Comparison of ENCODE assay signal across 8 cellular contexts in genomic region chr9:12884736-12885395, GRCh38.
DNase-seq lines count a peak whose midpoint lies in the region; ATAC-seq, FAIRE-seq and TF ChIP-seq lines count a peak whose summit lies in the region.

No MANE protein-coding gene starts in this region.

- POLR2A ChIA-PET in endothelial cell of umbilical vein (lab: Charles Lee), result no interaction called here

- no peak overlapping the region for H3K9ac ChIP-seq in endothelial cell of umbilical vein (replicated peaks; ENCODE audit: extremely low read depth, insufficient read depth, low read length)
- no peak overlapping the region for H3K9ac ChIP-seq in neural progenitor cell

- peak; percentile 42 for DNase-seq in DMS153 treated with DMSO at 0.1 percent for 48 hours (lab: John Stamatoyannopoulos, UW; ENCODE audit: unreplicated experiment)
- peak; percentile 77 for DNase-seq in NCI-H226
- DNase-seq in endothelial cell of umbilical vein (ENCODE audit: low read depth, low spot score), result peak; percentile 64
- DNase-seq in neural progenitor cell (ENCODE audit: low spot score), result peak; percentile 20
- no peak for DNase-seq in NCI-H187 (lab: John Stamatoyannopoulos, UW)
- no peak for DNase-seq in AML-193 (lab: John Stamatoyannopoulos, UW)

- no peak for TF ChIP-seq POLR2A in endothelial cell of umbilical vein (IDR thresholded peaks at IDR 0.05; ENCODE audit: low read depth, low read length)

- BruUV-seq in endothelial cell of umbilical vein (replicated peaks; lab: Mats Ljungman, UMichigan), result no TSS peak

- intact Hi-C loops in endothelial cell of umbilical vein (cut with micrococcal nuclease), result loop anchor here (1.0 to 5.0 kb wide), 4 partner anchors 109 to 202 kb away; no protein-coding TSS in a partner anchor

- H3K9me1 ChIP-seq in endothelial cell of umbilical vein (replicated peaks; ENCODE audit: control insufficient read depth, extremely low read depth, insufficient read depth, low read length), result no peaks in the 10 kb centered on the region

- H3F3A ChIP-seq in neural progenitor cell (ENCODE audit: low read depth), result no peaks in the 10 kb centered on the region

- no peak overlapping the region for H3K4me2 ChIP-seq in endothelial cell of umbilical vein (ENCODE audit: insufficient read depth, low read length)
- H3K4me2 ChIP-seq in neural progenitor cell, result no peak overlapping the region

- H3K27ac Mint-ChIP-seq in neural progenitor cell, result no peak overlapping the region

- H3K27me3 ChIP-seq in endothelial cell of umbilical vein (ENCODE audit: control insufficient read depth in 2 of 2, insufficient read depth in 2 of 2, low read length in 2 of 2) (no peaks in the 10 kb centered on the region), neural progenitor cell (no peaks in the 10 kb centered on the region)

- no peaks in the 10 kb centered on the region for H3K9me3 ChIP-seq in endothelial cell of umbilical vein (replicated peaks; ENCODE audit: control insufficient read depth, insufficient read depth, low read length)
- no peaks in the 10 kb centered on the region for H3K9me3 ChIP-seq in neural progenitor cell (ENCODE audit: low read depth)

- CTCF ChIA-PET in endothelial cell of umbilical vein (lab: Charles Lee), result interaction anchor here (0.6 to 1.7 kb wide), 21 partner anchors 10 to 410 kb away, joined by 3 to 155 read pairs (median 5); partner anchors contain the start of gene LURAP1L

- H3K9me3 Mint-ChIP-seq in neural progenitor cell, result no peaks in the 10 kb centered on the region

- FAIRE-seq in endothelial cell of umbilical vein (lab: Jason Lieb, UNC), result peak; percentile 80

- no peak overlapping the region for H3K4me3 Mint-ChIP-seq in neural progenitor cell

- peaks cover 11% of the 10 kb centered on the region for H3K4me1 Mint-ChIP-seq in neural progenitor cell

- H3K4me3 ChIP-seq in endothelial cell of umbilical vein (replicated peaks in 1 of 3; ENCODE audit: insufficient read depth in 1 of 3, low read depth in 1 of 3, low read length in 3 of 3), result no peak overlapping the region
- H3K4me3 ChIP-seq in neural progenitor cell, result no peak overlapping the region

- no peaks in the 10 kb centered on the region for H3K36me3 Mint-ChIP-seq in neural progenitor cell

- H4K20me1 ChIP-seq in endothelial cell of umbilical vein (replicated peaks; ENCODE audit: control insufficient read depth, extremely low read depth, insufficient read depth, low read length) (no peaks in the 10 kb centered on the region), neural progenitor cell (ENCODE audit: low read depth) (no peaks in the 10 kb centered on the region)

- no peaks in the 10 kb centered on the region for H3K27me3 Mint-ChIP-seq in neural progenitor cell (ENCODE audit: insufficient read depth, low read depth)

- peak; percentile 22 to 32 for TF ChIP-seq CTCF in endothelial cell of umbilical vein (IDR thresholded peaks at IDR 0.05; ENCODE audit: extremely low read depth in 1 of 2, insufficient read depth in 1 of 2, low read depth in 1 of 2, low read length in 2 of 2)
- TF ChIP-seq CTCF in neural progenitor cell (IDR thresholded peaks at IDR 0.05), result peak; percentile 42

- H3K4me1 ChIP-seq in endothelial cell of umbilical vein (ENCODE audit: control insufficient read depth, extremely low read depth, insufficient read depth, low read length) (no peaks in the 10 kb centered on the region), neural progenitor cell (no peaks in the 10 kb centered on the region)

- dilution Hi-C loops in endothelial cell of umbilical vein (cut with MboI; ENCODE audit: extremely low pct_ligation_motif_present, low sequenced_read_pairs), result no loop called here

- H3K36me3 ChIP-seq in endothelial cell of umbilical vein (ENCODE audit: control insufficient read depth in 2 of 2, extremely low read depth in 1 of 2, insufficient read depth in 2 of 2, low read length in 2 of 2), result no peaks in the 10 kb centered on the region
- H3K36me3 ChIP-seq in neural progenitor cell, result no peaks in the 10 kb centered on the region

- H2AFZ ChIP-seq in endothelial cell of umbilical vein (ENCODE audit: low read depth, low read length), result no peak overlapping the region
- H2AFZ ChIP-seq in neural progenitor cell (replicated peaks), result no peak overlapping the region

- H3K79me2 ChIP-seq in endothelial cell of umbilical vein (ENCODE audit: control insufficient read depth, insufficient read depth, low read length), result no peaks in the 10 kb centered on the region
- H3K79me2 ChIP-seq in neural progenitor cell (ENCODE audit: low read depth), result no peaks in the 10 kb centered on the region

- H3K27ac ChIP-seq in endothelial cell of umbilical vein (ENCODE audit: insufficient read depth, low read depth, low read length) (no peak overlapping the region), neural progenitor cell (no peak overlapping the region)

- no peak for ATAC-seq in HG03378 (IDR thresholded peaks at IDR 0.05; ENCODE audit: unreplicated experiment)
- ATAC-seq in GM21367 (IDR thresholded peaks at IDR 0.05; ENCODE audit: unreplicated experiment), result no peak

TF ChIP-seq in endothelial cell of umbilical vein, 7 proteins besides CTCF, POLR2A, EP300 and RAD21:
- TF ChIP-seq FOS (IDR thresholded peaks at IDR 0.05; ENCODE audit: borderline replicate concordance, insufficient read depth, low read length) (peak; percentile 29), EZH2 (IDR thresholded peaks at IDR 0.05; ENCODE audit: borderline replicate concordance, low read depth, low read length, severe bottlenecking) (no peak)

Comparison
In these comparisons a context has a peak if more than half of its experiments do, and no peak if none do; other contexts are left out.
1. DNase-seq: peak in DMS153 treated with DMSO at 0.1 percent for 48 hours (single experiment), NCI-H226 (single experiment), endothelial cell of umbilical vein (single experiment) and neural progenitor cell (single experiment); none in NCI-H187 (0 of 2) and AML-193 (0 of 2).